Comparison of ENCODE assay signal across 2 cellular contexts in genomic region chr17:29954405-29954804, GRCh38.
TF ChIP-seq lines count a peak whose summit lies in the region.

No MANE protein-coding gene starts in this region.

TF ChIP-seq in HCT116, 20 proteins besides CTCF, POLR2A, EP300 and RAD21:
- no peak for TF ChIP-seq EZH2phosphoT487 (IDR thresholded peaks at IDR 0.05; ENCODE audit: borderline replicate concordance)
- TF ChIP-seq EGR1 (IDR thresholded peaks at IDR 0.05; ENCODE audit: low read depth), result no peak
- TF ChIP-seq REST (IDR thresholded peaks at IDR 0.05; ENCODE audit: low read depth), result no peak
- TF ChIP-seq ZNF274 (IDR thresholded peaks at IDR 0.05; ENCODE audit: low read depth, low read length), result no peak
- TF ChIP-seq EZH2 (IDR thresholded peaks at IDR 0.05), result no peak
- TF ChIP-seq JUND (IDR thresholded peaks at IDR 0.05), result no peak
- TF ChIP-seq, protein P1, sequence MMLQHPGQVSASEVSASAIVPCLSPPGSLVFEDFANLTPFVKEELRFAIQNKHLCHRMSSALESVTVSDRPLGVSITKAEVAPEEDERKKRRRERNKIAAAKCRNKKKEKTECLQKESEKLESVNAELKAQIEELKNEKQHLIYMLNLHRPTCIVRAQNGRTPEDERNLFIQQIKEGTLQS (IDR thresholded peaks at IDR 0.05), result no peak
- no peak for TF ChIP-seq ZFX (IDR thresholded peaks at IDR 0.05)
- TF ChIP-seq ELF1 (IDR thresholded peaks at IDR 0.05; ENCODE audit: borderline replicate concordance, low read depth), result no peak
TF ChIP-seq in HCT116: peak in this region for 0.

TF ChIP-seq in WTC11, 78 proteins besides CTCF, POLR2A, EP300 and RAD21:
- TF ChIP-seq JAZF1 (CRISPR knock-in tag; IDR thresholded peaks at IDR 0.05) (no peak), ATF2 (CRISPR knock-in tag; IDR thresholded peaks at IDR 0.05; ENCODE audit: borderline replicate concordance, low read depth) (no peak), NFYB (CRISPR knock-in tag; conservative IDR thresholded peaks at IDR 0.05; ENCODE audit: low read depth) (no peak), ZNF121 (CRISPR knock-in tag; IDR thresholded peaks at IDR 0.05) (no peak), STAT6 (CRISPR knock-in tag; conservative IDR thresholded peaks at IDR 0.05; ENCODE audit: low read depth) (no peak), FOXJ3 (CRISPR knock-in tag; IDR thresholded peaks at IDR 0.05; ENCODE audit: borderline replicate concordance) (no peak), FOXP4 (CRISPR knock-in tag; IDR thresholded peaks at IDR 0.05) (no peak), SMAD4 (CRISPR knock-in tag; IDR thresholded peaks at IDR 0.05) (no peak), E2F5 (CRISPR knock-in tag; IDR thresholded peaks at IDR 0.05) (no peak), NR1H2 (CRISPR knock-in tag; IDR thresholded peaks at IDR 0.05) (no peak), ESRRA (CRISPR knock-in tag; IDR thresholded peaks at IDR 0.05; ENCODE audit: borderline replicate concordance) (no peak), GABPB1 (CRISPR knock-in tag; IDR thresholded peaks at IDR 0.05) (no peak), GRHL2 (CRISPR knock-in tag; IDR thresholded peaks at IDR 0.05; ENCODE audit: insufficient replicate concordance, severe bottlenecking) (no peak), ATF1 (CRISPR knock-in tag; IDR thresholded peaks at IDR 0.05) (no peak), PRRX2 (CRISPR knock-in tag; IDR thresholded peaks at IDR 0.05) (no peak), FOXP1 (CRISPR knock-in tag; IDR thresholded peaks at IDR 0.05; ENCODE audit: borderline replicate concordance) (no peak), IRF2 (CRISPR knock-in tag; IDR thresholded peaks at IDR 0.05; ENCODE audit: borderline replicate concordance, low read depth) (no peak), CREM (CRISPR knock-in tag; IDR thresholded peaks at IDR 0.05) (no peak), NFATC4 (CRISPR knock-in tag; IDR thresholded peaks at IDR 0.05) (no peak), ETV6 (CRISPR knock-in tag; IDR thresholded peaks at IDR 0.05) (no peak)
